ENCODE assay signal across 1 cellular context in the genomic region with DNA sequence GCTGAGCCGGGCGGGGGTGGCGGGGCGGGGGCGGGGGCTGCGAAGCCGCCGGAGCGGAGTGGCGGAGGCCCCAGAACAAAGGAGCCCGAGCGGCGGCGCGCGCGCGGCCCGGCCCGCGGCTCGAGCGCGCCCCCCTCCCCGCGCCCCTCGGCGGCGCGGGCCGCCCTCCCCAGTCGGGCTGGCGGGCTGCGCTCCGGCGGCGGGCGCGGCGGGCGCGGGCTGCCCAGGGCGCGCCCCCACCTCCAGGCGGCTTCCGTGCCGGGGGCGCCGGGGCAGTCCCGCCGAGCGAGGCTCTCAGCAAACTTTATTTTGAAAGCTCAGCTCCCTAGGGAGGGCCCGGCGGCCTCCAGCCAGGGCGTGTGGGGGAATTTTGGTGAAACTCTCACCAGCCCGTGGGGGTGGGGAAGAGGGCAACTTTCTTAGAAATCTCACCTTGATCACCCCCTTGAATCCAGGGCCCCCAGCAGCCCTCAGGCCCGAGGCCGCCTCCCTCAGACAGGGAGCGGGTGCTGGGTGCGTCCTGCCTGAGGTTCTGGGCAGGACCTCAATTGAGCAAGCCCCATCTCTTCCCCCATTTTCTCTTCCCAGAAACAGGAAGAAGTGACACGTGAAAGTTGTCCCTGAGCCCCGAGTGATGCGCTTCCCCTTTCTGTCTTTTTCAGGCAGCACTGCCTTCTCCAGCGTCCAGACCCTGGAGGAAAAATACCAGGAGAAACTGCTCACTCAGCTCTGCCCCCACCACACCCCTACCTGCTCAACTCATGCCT.
TF ChIP-seq lines count a peak whose summit lies in the region.

No MANE protein-coding gene starts in this region.

TF ChIP-seq in GM12878, 131 proteins besides CTCF, POLR2A, EP300 and RAD21 (continued from another document and continues in another):
- TF ChIP-seq, protein P1, sequence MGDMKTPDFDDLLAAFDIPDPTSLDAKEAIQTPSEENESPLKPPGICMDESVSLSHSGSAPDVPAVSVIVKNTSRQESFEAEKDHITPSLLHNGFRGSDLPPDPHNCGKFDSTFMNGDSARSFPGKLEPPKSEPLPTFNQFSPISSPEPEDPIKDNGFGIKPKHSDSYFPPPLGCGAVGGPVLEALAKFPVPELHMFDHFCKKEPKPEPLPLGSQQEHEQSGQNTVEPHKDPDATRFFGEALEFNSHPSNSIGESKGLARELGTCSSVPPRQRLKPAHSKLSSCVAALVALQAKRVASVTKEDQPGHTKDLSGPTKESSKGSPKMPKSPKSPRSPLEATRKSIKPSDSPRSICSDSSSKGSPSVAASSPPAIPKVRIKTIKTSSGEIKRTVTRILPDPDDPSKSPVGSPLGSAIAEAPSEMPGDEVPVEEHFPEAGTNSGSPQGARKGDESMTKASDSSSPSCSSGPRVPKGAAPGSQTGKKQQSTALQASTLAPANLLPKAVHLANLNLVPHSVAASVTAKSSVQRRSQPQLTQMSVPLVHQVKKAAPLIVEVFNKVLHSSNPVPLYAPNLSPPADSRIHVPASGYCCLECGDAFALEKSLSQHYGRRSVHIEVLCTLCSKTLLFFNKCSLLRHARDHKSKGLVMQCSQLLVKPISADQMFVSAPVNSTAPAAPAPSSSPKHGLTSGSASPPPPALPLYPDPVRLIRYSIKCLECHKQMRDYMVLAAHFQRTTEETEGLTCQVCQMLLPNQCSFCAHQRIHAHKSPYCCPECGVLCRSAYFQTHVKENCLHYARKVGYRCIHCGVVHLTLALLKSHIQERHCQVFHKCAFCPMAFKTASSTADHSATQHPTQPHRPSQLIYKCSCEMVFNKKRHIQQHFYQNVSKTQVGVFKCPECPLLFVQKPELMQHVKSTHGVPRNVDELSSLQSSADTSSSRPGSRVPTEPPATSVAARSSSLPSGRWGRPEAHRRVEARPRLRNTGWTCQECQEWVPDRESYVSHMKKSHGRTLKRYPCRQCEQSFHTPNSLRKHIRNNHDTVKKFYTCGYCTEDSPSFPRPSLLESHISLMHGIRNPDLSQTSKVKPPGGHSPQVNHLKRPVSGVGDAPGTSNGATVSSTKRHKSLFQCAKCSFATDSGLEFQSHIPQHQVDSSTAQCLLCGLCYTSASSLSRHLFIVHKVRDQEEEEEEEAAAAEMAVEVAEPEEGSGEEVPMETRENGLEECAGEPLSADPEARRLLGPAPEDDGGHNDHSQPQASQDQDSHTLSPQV (IDR thresholded peaks at IDR 0.05) = no peak
- TF ChIP-seq RBBP5 (conservative IDR thresholded peaks at IDR 0.05) (no peak), POLR2AphosphoS5 (IDR thresholded peaks at IDR 0.05; ENCODE audit: low read length) (peak; percentile 44), RB1 (IDR thresholded peaks at IDR 0.05; ENCODE audit: borderline replicate concordance) (peak; percentile 59; the same call in 1 of the 2 replicates), DPF2 (IDR thresholded peaks at IDR 0.05) (peak; percentile 75), USF2 (IDR thresholded peaks at IDR 0.05; ENCODE audit: borderline replicate concordance, low read depth, low read length) (no peak), RAD51 (IDR thresholded peaks at IDR 0.05) (no peak), ZNF217 (IDR thresholded peaks at IDR 0.05) (no peak), CREB1 (IDR thresholded peaks at IDR 0.05; ENCODE audit: low read depth) (0 out of 2 replicates have a peak, but pooled peaks have one; percentile 24), E2F8 (IDR thresholded peaks at IDR 0.05; ENCODE audit: low read depth, partially characterized antibody) (no peak), ZSCAN29 (IDR thresholded peaks at IDR 0.05) (no peak), ZNF384 (IDR thresholded peaks at IDR 0.05; ENCODE audit: borderline replicate concordance, low read depth, low read length) (no peak), POU2F2 (IDR thresholded peaks at IDR 0.05; ENCODE audit: borderline replicate concordance, low read depth, low read length) (no peak; the same call in 2 of the 3 replicates), CHD4 (IDR thresholded peaks at IDR 0.05) (no peak), STAT3 (IDR thresholded peaks at IDR 0.05; ENCODE audit: low read depth, low read length) (no peak), MXI1 (IDR thresholded peaks at IDR 0.05; ENCODE audit: low read depth, low read length) (no peak), ZNF207 (IDR thresholded peaks at IDR 0.05; ENCODE audit: borderline replicate concordance) (0 out of 2 replicates have a peak, but pooled peaks have one; percentile 68), ZNF622 (IDR thresholded peaks at IDR 0.05) (no peak), IKZF1 (conservative IDR thresholded peaks at IDR 0.05) (peak; percentile 94), NFYA (IDR thresholded peaks at IDR 0.05; ENCODE audit: borderline replicate concordance, low read depth, low read length) (no peak), RFX5 (IDR thresholded peaks at IDR 0.05; ENCODE audit: low read depth, low read length) (no peak), CBFB (IDR thresholded peaks at IDR 0.05; ENCODE audit: low read depth) (peak; percentile 53; the same call in 1 of the 2 replicates), TARDBP (IDR thresholded peaks at IDR 0.05; ENCODE audit: borderline replicate concordance) (0 out of 2 replicates have a peak, but pooled peaks have one; percentile 31), POLR2AphosphoS2 (IDR thresholded peaks at IDR 0.05; ENCODE audit: low read depth, low read length) (no peak), YBX1 (IDR thresholded peaks at IDR 0.05) (no peak), JUND (IDR thresholded peaks at IDR 0.05; ENCODE audit: low read depth, low read length) (no peak), PAX8 (IDR thresholded peaks at IDR 0.05) (no peak), NFIC (IDR thresholded peaks at IDR 0.05; ENCODE audit: low read depth, low read length) (peak; percentile 22; the same call in 1 of the 2 replicates), EZH2 (IDR thresholded peaks at IDR 0.05; ENCODE audit: borderline replicate concordance, control insufficient read depth, low read depth, low read length) (no peak), RUNX3 (IDR thresholded peaks at IDR 0.05; ENCODE audit: low read length) (peak; percentile 52), ZZZ3 (IDR thresholded peaks at IDR 0.05; ENCODE audit: control insufficient read depth, insufficient read length, low read depth) (no peak), BCLAF1 (IDR thresholded peaks at IDR 0.05) (no peak), CBX3 (IDR thresholded peaks at IDR 0.05; ENCODE audit: borderline replicate concordance, low read depth) (no peak), HDGF (IDR thresholded peaks at IDR 0.05) (0 out of 2 replicates have a peak, but pooled peaks have one; percentile 47), CHD2 (IDR thresholded peaks at IDR 0.05; ENCODE audit: borderline replicate concordance, low read depth, low read length) (peak; percentile 66), SIX5 (IDR thresholded peaks at IDR 0.05; ENCODE audit: low read depth, low read length, severe bottlenecking) (no peak), SMAD1 (IDR thresholded peaks at IDR 0.05; ENCODE audit: low read depth, partially characterized antibody) (no peak), RELA (IDR thresholded peaks at IDR 0.05; ENCODE audit: borderline replicate concordance, partially characterized antibody) (peak; percentile 71), TBL1XR1 (IDR thresholded peaks at IDR 0.05; ENCODE audit: low read depth, low read length) (peak; percentile 83), PAX5 (IDR thresholded peaks at IDR 0.05; ENCODE audit: borderline replicate concordance, low read depth, low read length) (no peak; the same call in 1 of the 2 replicates), LARP7 (IDR thresholded peaks at IDR 0.05) (0 out of 2 replicates have a peak, but pooled peaks have one; percentile 27), IKZF2 (IDR thresholded peaks at IDR 0.05) (peak; percentile 75 to 87), JUNB (IDR thresholded peaks at IDR 0.05) (no peak), EED (IDR thresholded peaks at IDR 0.05; ENCODE audit: low read depth) (peak; percentile 36; the same call in 1 of the 2 replicates), SUZ12 (IDR thresholded peaks at IDR 0.05; ENCODE audit: unreplicated experiment) (no peak)
- TF ChIP-seq, protein P2, sequence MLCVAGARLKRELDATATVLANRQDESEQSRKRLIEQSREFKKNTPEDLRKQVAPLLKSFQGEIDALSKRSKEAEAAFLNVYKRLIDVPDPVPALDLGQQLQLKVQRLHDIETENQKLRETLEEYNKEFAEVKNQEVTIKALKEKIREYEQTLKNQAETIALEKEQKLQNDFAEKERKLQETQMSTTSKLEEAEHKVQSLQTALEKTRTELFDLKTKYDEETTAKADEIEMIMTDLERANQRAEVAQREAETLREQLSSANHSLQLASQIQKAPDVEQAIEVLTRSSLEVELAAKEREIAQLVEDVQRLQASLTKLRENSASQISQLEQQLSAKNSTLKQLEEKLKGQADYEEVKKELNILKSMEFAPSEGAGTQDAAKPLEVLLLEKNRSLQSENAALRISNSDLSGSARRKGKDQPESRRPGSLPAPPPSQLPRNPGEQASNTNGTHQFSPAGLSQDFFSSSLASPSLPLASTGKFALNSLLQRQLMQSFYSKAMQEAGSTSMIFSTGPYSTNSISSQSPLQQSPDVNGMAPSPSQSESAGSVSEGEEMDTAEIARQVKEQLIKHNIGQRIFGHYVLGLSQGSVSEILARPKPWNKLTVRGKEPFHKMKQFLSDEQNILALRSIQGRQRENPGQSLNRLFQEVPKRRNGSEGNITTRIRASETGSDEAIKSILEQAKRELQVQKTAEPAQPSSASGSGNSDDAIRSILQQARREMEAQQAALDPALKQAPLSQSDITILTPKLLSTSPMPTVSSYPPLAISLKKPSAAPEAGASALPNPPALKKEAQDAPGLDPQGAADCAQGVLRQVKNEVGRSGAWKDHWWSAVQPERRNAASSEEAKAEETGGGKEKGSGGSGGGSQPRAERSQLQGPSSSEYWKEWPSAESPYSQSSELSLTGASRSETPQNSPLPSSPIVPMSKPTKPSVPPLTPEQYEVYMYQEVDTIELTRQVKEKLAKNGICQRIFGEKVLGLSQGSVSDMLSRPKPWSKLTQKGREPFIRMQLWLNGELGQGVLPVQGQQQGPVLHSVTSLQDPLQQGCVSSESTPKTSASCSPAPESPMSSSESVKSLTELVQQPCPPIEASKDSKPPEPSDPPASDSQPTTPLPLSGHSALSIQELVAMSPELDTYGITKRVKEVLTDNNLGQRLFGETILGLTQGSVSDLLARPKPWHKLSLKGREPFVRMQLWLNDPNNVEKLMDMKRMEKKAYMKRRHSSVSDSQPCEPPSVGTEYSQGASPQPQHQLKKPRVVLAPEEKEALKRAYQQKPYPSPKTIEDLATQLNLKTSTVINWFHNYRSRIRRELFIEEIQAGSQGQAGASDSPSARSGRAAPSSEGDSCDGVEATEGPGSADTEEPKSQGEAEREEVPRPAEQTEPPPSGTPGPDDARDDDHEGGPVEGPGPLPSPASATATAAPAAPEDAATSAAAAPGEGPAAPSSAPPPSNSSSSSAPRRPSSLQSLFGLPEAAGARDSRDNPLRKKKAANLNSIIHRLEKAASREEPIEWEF (IDR thresholded peaks at IDR 0.05; ENCODE audit: insufficient replicate concordance, low read depth, low read length) = peak; percentile 56
- TF ChIP-seq, protein P3, sequence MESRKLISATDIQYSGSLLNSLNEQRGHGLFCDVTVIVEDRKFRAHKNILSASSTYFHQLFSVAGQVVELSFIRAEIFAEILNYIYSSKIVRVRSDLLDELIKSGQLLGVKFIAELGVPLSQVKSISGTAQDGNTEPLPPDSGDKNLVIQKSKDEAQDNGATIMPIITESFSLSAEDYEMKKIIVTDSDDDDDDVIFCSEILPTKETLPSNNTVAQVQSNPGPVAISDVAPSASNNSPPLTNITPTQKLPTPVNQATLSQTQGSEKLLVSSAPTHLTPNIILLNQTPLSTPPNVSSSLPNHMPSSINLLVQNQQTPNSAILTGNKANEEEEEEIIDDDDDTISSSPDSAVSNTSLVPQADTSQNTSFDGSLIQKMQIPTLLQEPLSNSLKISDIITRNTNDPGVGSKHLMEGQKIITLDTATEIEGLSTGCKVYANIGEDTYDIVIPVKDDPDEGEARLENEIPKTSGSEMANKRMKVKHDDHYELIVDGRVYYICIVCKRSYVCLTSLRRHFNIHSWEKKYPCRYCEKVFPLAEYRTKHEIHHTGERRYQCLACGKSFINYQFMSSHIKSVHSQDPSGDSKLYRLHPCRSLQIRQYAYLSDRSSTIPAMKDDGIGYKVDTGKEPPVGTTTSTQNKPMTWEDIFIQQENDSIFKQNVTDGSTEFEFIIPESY (IDR thresholded peaks at IDR 0.05) = no peak
